Comparison of ENCODE assay signal across 1 cellular context in genomic region chr3:188339410-188340295, GRCh38.
TF ChIP-seq lines count a peak whose summit lies in the region.

No MANE protein-coding gene starts in this region.

TF ChIP-seq in GM23338, 12 proteins besides CTCF, POLR2A, EP300 and RAD21 (continued from another document):
- TF ChIP-seq, protein P1, sequence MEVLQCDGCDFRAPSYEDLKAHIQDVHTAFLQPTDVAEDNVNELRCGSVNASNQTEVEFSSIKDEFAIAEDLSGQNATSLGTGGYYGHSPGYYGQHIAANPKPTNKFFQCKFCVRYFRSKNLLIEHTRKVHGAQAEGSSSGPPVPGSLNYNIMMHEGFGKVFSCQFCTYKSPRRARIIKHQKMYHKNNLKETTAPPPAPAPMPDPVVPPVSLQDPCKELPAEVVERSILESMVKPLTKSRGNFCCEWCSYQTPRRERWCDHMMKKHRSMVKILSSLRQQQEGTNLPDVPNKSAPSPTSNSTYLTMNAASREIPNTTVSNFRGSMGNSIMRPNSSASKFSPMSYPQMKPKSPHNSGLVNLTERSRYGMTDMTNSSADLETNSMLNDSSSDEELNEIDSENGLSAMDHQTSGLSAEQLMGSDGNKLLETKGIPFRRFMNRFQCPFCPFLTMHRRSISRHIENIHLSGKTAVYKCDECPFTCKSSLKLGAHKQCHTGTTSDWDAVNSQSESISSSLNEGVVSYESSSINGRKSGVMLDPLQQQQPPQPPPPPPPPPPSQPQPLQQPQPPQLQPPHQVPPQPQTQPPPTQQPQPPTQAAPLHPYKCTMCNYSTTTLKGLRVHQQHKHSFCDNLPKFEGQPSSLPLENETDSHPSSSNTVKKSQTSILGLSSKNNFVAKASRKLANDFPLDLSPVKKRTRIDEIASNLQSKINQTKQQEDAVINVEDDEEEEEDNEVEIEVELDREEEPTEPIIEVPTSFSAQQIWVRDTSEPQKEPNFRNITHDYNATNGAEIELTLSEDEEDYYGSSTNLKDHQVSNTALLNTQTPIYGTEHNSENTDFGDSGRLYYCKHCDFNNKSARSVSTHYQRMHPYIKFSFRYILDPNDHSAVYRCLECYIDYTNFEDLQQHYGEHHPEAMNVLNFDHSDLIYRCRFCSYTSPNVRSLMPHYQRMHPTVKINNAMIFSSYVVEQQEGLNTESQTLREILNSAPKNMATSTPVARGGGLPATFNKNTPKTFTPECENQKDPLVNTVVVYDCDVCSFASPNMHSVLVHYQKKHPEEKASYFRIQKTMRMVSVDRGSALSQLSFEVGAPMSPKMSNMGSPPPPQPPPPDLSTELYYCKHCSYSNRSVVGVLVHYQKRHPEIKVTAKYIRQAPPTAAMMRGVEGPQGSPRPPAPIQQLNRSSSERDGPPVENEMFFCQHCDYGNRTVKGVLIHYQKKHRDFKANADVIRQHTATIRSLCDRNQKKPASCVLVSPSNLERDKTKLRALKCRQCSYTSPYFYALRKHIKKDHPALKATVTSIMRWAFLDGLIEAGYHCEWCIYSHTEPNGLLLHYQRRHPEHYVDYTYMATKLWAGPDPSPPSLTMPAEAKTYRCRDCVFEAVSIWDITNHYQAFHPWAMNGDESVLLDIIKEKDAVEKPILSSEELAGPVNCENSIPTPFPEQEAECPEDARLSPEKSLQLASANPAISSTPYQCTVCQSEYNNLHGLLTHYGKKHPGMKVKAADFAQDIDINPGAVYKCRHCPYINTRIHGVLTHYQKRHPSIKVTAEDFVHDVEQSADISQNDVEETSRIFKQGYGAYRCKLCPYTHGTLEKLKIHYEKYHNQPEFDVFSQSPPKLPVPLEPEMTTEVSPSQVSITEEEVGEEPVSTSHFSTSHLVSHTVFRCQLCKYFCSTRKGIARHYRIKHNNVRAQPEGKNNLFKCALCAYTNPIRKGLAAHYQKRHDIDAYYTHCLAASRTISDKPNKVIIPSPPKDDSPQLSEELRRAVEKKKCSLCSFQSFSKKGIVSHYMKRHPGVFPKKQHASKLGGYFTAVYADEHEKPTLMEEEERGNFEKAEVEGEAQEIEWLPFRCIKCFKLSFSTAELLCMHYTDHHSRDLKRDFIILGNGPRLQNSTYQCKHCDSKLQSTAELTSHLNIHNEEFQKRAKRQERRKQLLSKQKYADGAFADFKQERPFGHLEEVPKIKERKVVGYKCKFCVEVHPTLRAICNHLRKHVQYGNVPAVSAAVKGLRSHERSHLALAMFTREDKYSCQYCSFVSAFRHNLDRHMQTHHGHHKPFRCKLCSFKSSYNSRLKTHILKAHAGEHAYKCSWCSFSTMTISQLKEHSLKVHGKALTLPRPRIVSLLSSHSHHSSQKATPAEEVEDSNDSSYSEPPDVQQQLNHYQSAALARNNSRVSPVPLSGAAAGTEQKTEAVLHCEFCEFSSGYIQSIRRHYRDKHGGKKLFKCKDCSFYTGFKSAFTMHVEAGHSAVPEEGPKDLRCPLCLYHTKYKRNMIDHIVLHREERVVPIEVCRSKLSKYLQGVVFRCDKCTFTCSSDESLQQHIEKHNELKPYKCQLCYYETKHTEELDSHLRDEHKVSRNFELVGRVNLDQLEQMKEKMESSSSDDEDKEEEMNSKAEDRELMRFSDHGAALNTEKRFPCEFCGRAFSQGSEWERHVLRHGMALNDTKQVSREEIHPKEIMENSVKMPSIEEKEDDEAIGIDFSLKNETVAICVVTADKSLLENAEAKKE (CRISPR knock-in tag; IDR thresholded peaks at IDR 0.05) = no peak
- TF ChIP-seq ZNF114 (CRISPR knock-in tag; IDR thresholded peaks at IDR 0.05) (no peak), POLR2AphosphoS5 (IDR thresholded peaks at IDR 0.05; ENCODE audit: low read depth) (no peak)
- TF ChIP-seq, protein P2, sequence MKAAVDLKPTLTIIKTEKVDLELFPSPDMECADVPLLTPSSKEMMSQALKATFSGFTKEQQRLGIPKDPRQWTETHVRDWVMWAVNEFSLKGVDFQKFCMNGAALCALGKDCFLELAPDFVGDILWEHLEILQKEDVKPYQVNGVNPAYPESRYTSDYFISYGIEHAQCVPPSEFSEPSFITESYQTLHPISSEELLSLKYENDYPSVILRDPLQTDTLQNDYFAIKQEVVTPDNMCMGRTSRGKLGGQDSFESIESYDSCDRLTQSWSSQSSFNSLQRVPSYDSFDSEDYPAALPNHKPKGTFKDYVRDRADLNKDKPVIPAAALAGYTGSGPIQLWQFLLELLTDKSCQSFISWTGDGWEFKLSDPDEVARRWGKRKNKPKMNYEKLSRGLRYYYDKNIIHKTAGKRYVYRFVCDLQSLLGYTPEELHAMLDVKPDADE (IDR thresholded peaks at IDR 0.05) = no peak
